16 cellular contexts compared by ENCODE assay signal in genomic region chr14:93128785-93129459, GRCh38.
"Had no signal": no experiment of that assay in that cellular context is flagged by ENCODE, and none has a peak within 500 bp of the region (broad histone marks: within the 10 kb centered on the region; RNA-seq: fewer than 3 reads in every experiment).

No MANE protein-coding gene starts in this region.

- H3K4me1 ChIP-seq: gastrocnemius medialis had no signal

- DNase-seq: activated CD4-positive, alpha-beta T cell treated with anti-CD3 and anti-CD28 coated beads, Interleukin-2, amount 50 U/mL, for 48 hours; activated CD4-positive, CD25-positive, alpha-beta regulatory T cell treated with anti-CD3 and anti-CD28 coated beads, Interleukin-2, amount 50 U/mL, for 72 hours; activated CD8-positive, alpha-beta memory T cell treated with anti-CD3 and anti-CD28 coated beads, Interleukin-2, amount 10 ng/mL, durations not matched to agents 7 days and 5 days; activated effector memory CD4-positive, alpha-beta T cell treated with Interleukin-2 at 50 U/mL for 16 hours; activated T-cell treated with anti-CD3 and anti-CD28 coated beads, Interleukin-2, amount 50 U/mL, for 24 hours; amygdala; brain microvascular endothelial cell; effector CD4-positive, alpha-beta T cell; gastrocnemius medialis; naive thymus-derived CD8-positive, alpha-beta T cell; small intestine; T-helper 9 cell; upper lobe of left lung had no signal

- H3K36me3 Mint-ChIP-seq: activated CD8-positive, alpha-beta memory T cell treated with anti-CD3 and anti-CD28 coated beads, Interleukin-2, amount 10 ng/mL, durations not matched to agents 7 days and 5 days; activated naive CD4-positive, alpha-beta T cell treated with anti-CD3 and anti-CD28 coated beads, Interleukin-2, amount 50 U/mL, for 24 hours; naive thymus-derived CD8-positive, alpha-beta T cell; stimulated activated memory B cell treated with anti-CD40 and anti-IgM and Interleukin-4, amounts not matched to agents 10 μg/mL and 1 μg/mL and 100 μg/mL, for 72 hours had no signal

- H3K4me3 Mint-ChIP-seq: activated CD8-positive, alpha-beta memory T cell treated with anti-CD3 and anti-CD28 coated beads, Interleukin-2, amount 10 ng/mL, durations not matched to agents 7 days and 5 days; activated naive CD4-positive, alpha-beta T cell treated with anti-CD3 and anti-CD28 coated beads, Interleukin-2, amount 50 U/mL, for 24 hours; activated T-cell treated with anti-CD3 and anti-CD28 coated beads, Interleukin-2, amount 50 U/mL, for 24 hours; naive thymus-derived CD8-positive, alpha-beta T cell; stimulated activated memory B cell treated with anti-CD40 and anti-IgM and Interleukin-4, amounts not matched to agents 10 μg/mL and 1 μg/mL and 100 μg/mL, for 72 hours had no signal

- H3K36me3 ChIP-seq: brain microvascular endothelial cell, gastrocnemius medialis, upper lobe of left lung had no signal

- H3K27ac Mint-ChIP-seq: activated CD8-positive, alpha-beta memory T cell treated with anti-CD3 and anti-CD28 coated beads, Interleukin-2, amount 10 ng/mL, durations not matched to agents 7 days and 5 days; activated naive CD4-positive, alpha-beta T cell treated with anti-CD3 and anti-CD28 coated beads, Interleukin-2, amount 50 U/mL, for 24 hours; activated T-cell treated with anti-CD3 and anti-CD28 coated beads, Interleukin-2, amount 50 U/mL, for 24 hours; stimulated activated memory B cell treated with anti-CD40 and anti-IgM and Interleukin-4, amounts not matched to agents 10 μg/mL and 1 μg/mL and 100 μg/mL, for 72 hours had no signal

- H3K27me3 ChIP-seq: brain microvascular endothelial cell, gastrocnemius medialis, hepatocyte, upper lobe of left lung had no signal

- H3K27ac ChIP-seq: brain microvascular endothelial cell, gastrocnemius medialis, hepatocyte had no signal

- H3K9me3 ChIP-seq: gastrocnemius medialis, upper lobe of left lung had no signal

- ATAC-seq: activated CD8-positive, alpha-beta memory T cell treated with anti-CD3 and anti-CD28 coated beads, Interleukin-2, amount 10 ng/mL, durations not matched to agents 7 days and 5 days; gastrocnemius medialis; naive thymus-derived CD8-positive, alpha-beta T cell; stimulated activated memory B cell treated with anti-CD40 and anti-IgM and Interleukin-4, amounts not matched to agents 10 μg/mL and 1 μg/mL and 100 μg/mL, for 72 hours had no signal

- H3K4me3 ChIP-seq: gastrocnemius medialis, hepatocyte, upper lobe of left lung had no signal

- H3K27me3 Mint-ChIP-seq: activated naive CD4-positive, alpha-beta T cell treated with anti-CD3 and anti-CD28 coated beads, Interleukin-2, amount 50 U/mL, for 24 hours; activated T-cell treated with anti-CD3 and anti-CD28 coated beads, Interleukin-2, amount 50 U/mL, for 24 hours; naive thymus-derived CD8-positive, alpha-beta T cell; stimulated activated memory B cell treated with anti-CD40 and anti-IgM and Interleukin-4, amounts not matched to agents 10 μg/mL and 1 μg/mL and 100 μg/mL, for 72 hours had no signal

- H3K9me3 Mint-ChIP-seq: activated naive CD4-positive, alpha-beta T cell treated with anti-CD3 and anti-CD28 coated beads, Interleukin-2, amount 50 U/mL, for 24 hours; activated T-cell treated with anti-CD3 and anti-CD28 coated beads, Interleukin-2, amount 50 U/mL, for 24 hours; naive thymus-derived CD8-positive, alpha-beta T cell had no signal

- H3K4me1 Mint-ChIP-seq: activated CD8-positive, alpha-beta memory T cell treated with anti-CD3 and anti-CD28 coated beads, Interleukin-2, amount 10 ng/mL, durations not matched to agents 7 days and 5 days; activated naive CD4-positive, alpha-beta T cell treated with anti-CD3 and anti-CD28 coated beads, Interleukin-2, amount 50 U/mL, for 24 hours had no signal
